Comparison of ENCODE assay signal across 1 cellular context in the genomic region with DNA sequence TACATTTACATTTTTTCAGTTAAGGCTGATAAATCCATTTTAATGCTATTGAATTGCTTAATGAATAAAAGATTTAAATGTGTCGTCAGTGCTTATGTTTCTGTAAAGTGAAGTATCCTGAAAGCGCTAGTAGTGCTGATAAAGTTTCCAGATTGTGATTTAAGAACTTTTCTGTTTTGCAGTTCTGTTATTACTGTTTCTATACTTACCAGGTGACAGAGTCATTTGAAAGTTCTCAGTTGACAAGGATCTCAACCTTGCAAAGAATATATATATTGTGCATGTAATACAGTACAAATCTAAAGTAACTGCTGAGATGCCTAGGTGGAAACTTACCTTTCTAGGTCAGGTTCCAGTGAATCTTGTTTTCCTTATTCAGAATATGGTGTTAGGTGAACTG.
TF ChIP-seq lines count a peak whose summit lies in the region.

No MANE protein-coding gene starts in this region.

TF ChIP-seq in SK-N-SH treated with all-trans-retinoic acid at 6 μM for 48 hours, 23 proteins besides CTCF, POLR2A, EP300 and RAD21 (continued from another document):
- TF ChIP-seq, protein P1, sequence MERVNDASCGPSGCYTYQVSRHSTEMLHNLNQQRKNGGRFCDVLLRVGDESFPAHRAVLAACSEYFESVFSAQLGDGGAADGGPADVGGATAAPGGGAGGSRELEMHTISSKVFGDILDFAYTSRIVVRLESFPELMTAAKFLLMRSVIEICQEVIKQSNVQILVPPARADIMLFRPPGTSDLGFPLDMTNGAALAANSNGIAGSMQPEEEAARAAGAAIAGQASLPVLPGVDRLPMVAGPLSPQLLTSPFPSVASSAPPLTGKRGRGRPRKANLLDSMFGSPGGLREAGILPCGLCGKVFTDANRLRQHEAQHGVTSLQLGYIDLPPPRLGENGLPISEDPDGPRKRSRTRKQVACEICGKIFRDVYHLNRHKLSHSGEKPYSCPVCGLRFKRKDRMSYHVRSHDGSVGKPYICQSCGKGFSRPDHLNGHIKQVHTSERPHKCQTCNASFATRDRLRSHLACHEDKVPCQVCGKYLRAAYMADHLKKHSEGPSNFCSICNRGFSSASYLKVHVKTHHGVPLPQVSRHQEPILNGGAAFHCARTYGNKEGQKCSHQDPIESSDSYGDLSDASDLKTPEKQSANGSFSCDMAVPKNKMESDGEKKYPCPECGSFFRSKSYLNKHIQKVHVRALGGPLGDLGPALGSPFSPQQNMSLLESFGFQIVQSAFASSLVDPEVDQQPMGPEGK (CRISPR knock-in tag; IDR thresholded peaks at IDR 0.05; ENCODE audit: borderline replicate concordance), result no peak
- TF ChIP-seq PPARA (CRISPR knock-in tag; IDR thresholded peaks at IDR 0.05; ENCODE audit: borderline replicate concordance), result no peak
